8 cellular contexts compared by ENCODE assay signal in genomic region chr17:77712578-77712977, GRCh38.
"Had no signal": no experiment of that assay in that cellular context is flagged by ENCODE, and none has a peak within 500 bp of the region (broad histone marks: within the 10 kb centered on the region; RNA-seq: fewer than 3 reads in every experiment).

No MANE protein-coding gene starts in this region.

- ATAC-seq: GM12878 had no signal

- DNase-seq: GDM1, GF-D8 had no signal

- FAIRE-seq: G401.6, GM12878, GM12891, GM12892, GM18507, GM19239 had no signal

- H3K4me3 ChIP-seq: GM12878 had no signal
